In genomic region chr10:35043796-35044344, GRCh38 we compare ENCODE assay signal across 27 cellular contexts. TPM values are rescaled to one million over a fixed set of nuclear protein-coding genes. Genes with fewer than 3 reads are reported as not detected.
DNase-seq lines count a peak whose midpoint lies in the region; ATAC-seq, FAIRE-seq and TF ChIP-seq lines count a peak whose summit lies in the region.
"Had no signal": no experiment of that assay in that cellular context is flagged by ENCODE, and none has a peak within 500 bp of the region (broad histone marks: within the 10 kb centered on the region; RNA-seq: fewer than 3 reads in every experiment).

No MANE protein-coding gene starts in this region.

- TSS peak; percentile 5 for BruUV-seq in Caco-2 (replicated peaks; lab: Mats Ljungman, UMichigan)

- intact Hi-C loops in Caco-2 (cut with micrococcal nuclease; ENCODE audit: unreplicated experiment) = no loop called here
- intact Hi-C loops in CD4-positive, alpha-beta memory T cell (cut with micrococcal nuclease) = no loop called here
- intact Hi-C loops in testis (cut with DNase I; ENCODE audit: low total_unique reads) = no loop called here

- no peaks in the 10 kb centered on the region for H3K4me1 ChIP-seq in Caco-2
- H3K4me1 ChIP-seq in CD4-positive, alpha-beta memory T cell (ENCODE audit: insufficient read depth, low read length) = no peaks in the 10 kb centered on the region
- H3K4me1 ChIP-seq in testis = no peaks in the 10 kb centered on the region
- H3K4me1 ChIP-seq: psoas muscle, tibial artery had no signal

- peaks cover 9% of the 10 kb centered on the region for H3K4me1 Mint-ChIP-seq in Caco-2 (ENCODE audit: low read depth, unreplicated experiment)
- peaks cover 4 to 6% (median 5%) of the 10 kb centered on the region in 4 donors for H3K4me1 Mint-ChIP-seq in CD4-positive, alpha-beta memory T cell

- peak; percentile 43 for FAIRE-seq in islet of Langerhans (lab: Jason Lieb, UNC)

- H3K27me3 ChIP-seq in Caco-2 (replicated peaks; ENCODE audit: control insufficient read depth, insufficient read depth, low read length) = no peaks in the 10 kb centered on the region
- H3K27me3 ChIP-seq in CD4-positive, alpha-beta memory T cell (ENCODE audit: insufficient read depth, low read length) = no peaks in the 10 kb centered on the region
- H3K27me3 ChIP-seq in testis = no peaks in the 10 kb centered on the region
- H3K27me3 ChIP-seq: left lung, neutrophil, tibial artery had no signal

- peaks cover 39% of the 10 kb centered on the region for H3K36me3 Mint-ChIP-seq in Caco-2 (ENCODE audit: insufficient read depth, unreplicated experiment)
- H3K36me3 Mint-ChIP-seq in CD4-positive, alpha-beta memory T cell = peaks cover 57 to 77% of the 10 kb centered on the region in 2 donors

- WGBS in testis, 2 donors = 94 to 95% methylated on average over 4 of the region's 4 CpGs

- H3K9me3 Mint-ChIP-seq in Caco-2 (ENCODE audit: unreplicated experiment) = no peaks in the 10 kb centered on the region
- H3K9me3 Mint-ChIP-seq in CD4-positive, alpha-beta memory T cell = no peaks in the 10 kb centered on the region
- H3K9me3 Mint-ChIP-seq: CD8-positive, alpha-beta memory T cell; H9; immature natural killer cell had no signal

- CTCF ChIA-PET in Caco-2 (lab: Charles Lee) = no interaction called here
- CTCF ChIA-PET in CD4-positive, alpha-beta memory T cell (lab: Charles Lee; ENCODE audit: partially characterized antibody) = interaction anchor here (1.6 kb wide), 1 partner anchor 17 kb away, joined by 5 read pairs; no protein-coding TSS in a partner anchor

- H3K36me3 ChIP-seq in Caco-2 (ENCODE audit: control insufficient read depth, insufficient read depth, low read length) = 0 out of 2 replicates have a peak, but pooled peaks cover 3% of the 10 kb centered on the region
- H3K36me3 ChIP-seq in CD4-positive, alpha-beta memory T cell (ENCODE audit: insufficient read depth, low read length) = peaks cover 16% of the 10 kb centered on the region
- H3K36me3 ChIP-seq in testis (ENCODE audit: low read depth, missing control alignments) = no peaks in the 10 kb centered on the region

- no peak for TF ChIP-seq CTCF in Caco-2 (IDR thresholded peaks at IDR 0.05; ENCODE audit: insufficient read depth in 1 of 2, low read depth in 1 of 2, low read length in 1 of 2, severe bottlenecking in 1 of 2, unreplicated experiment in 1 of 2)
- no peak for TF ChIP-seq CTCF in astrocyte of the cerebellum (IDR thresholded peaks at IDR 0.05; ENCODE audit: low read depth, low read length, missing control alignments)
- no peak for TF ChIP-seq CTCF in testis (IDR thresholded peaks at IDR 0.05)

- H3K27me3 Mint-ChIP-seq in Caco-2 (ENCODE audit: insufficient read depth, unreplicated experiment) = no peaks in the 10 kb centered on the region
- H3K27me3 Mint-ChIP-seq in CD4-positive, alpha-beta memory T cell = no peaks in the 10 kb centered on the region
- H3K27me3 Mint-ChIP-seq: CD8-positive, alpha-beta memory T cell had no signal

- POLR2A ChIA-PET in Caco-2 (lab: Charles Lee) = no interaction called here
- POLR2A ChIA-PET in CD4-positive, alpha-beta memory T cell (lab: Charles Lee; ENCODE audit: partially characterized antibody) = no interaction called here

- H3K9me3 ChIP-seq in Caco-2 (no peaks in the 10 kb centered on the region), testis (no peaks in the 10 kb centered on the region)
- H3K9me3 ChIP-seq in CD4-positive, alpha-beta memory T cell (ENCODE audit: control insufficient read depth in 1 of 2, low read length in 2 of 2) = no peaks in the 10 kb centered on the region
- H3K9me3 ChIP-seq: left lung, neutrophil, psoas muscle, tibial artery had no signal

- no peak overlapping the region for H3K27ac Mint-ChIP-seq in Caco-2 (ENCODE audit: unreplicated experiment)
- H3K27ac Mint-ChIP-seq in CD4-positive, alpha-beta memory T cell = no peak overlapping the region

- in situ Hi-C loops in astrocyte of the cerebellum (cut with HindIII; ENCODE audit: low sequenced_read_pairs) = no loop called here

- H3K4me3 ChIP-seq in Caco-2 (ENCODE audit: low read depth, low read length) (no peak overlapping the region), astrocyte of the cerebellum (ENCODE audit: low read depth, low read length) (no peak overlapping the region), testis (no peak overlapping the region)
- no peak overlapping the region for H3K4me3 ChIP-seq in CD4-positive, alpha-beta memory T cell (ENCODE audit: low read length in 2 of 2)
- H3K4me3 ChIP-seq: left lung, psoas muscle, tibial artery had no signal

- H3K27ac ChIP-seq in CD4-positive, alpha-beta memory T cell (ENCODE audit: low read depth, low read length) = no peak overlapping the region
- no peak overlapping the region for H3K27ac ChIP-seq in testis
- H3K27ac ChIP-seq: left lung, neutrophil, psoas muscle, tibial artery, VCaP had no signal

- no peak for TF ChIP-seq POLR2A in testis (IDR thresholded peaks at IDR 0.05)

- no peak for DNase-seq in Caco-2
- DNase-seq in HT1080 (ENCODE audit: low read depth) = peak; percentile 50
- DNase-seq in astrocyte of the cerebellum (ENCODE audit: low read depth) = peak; percentile 34
- DNase-seq in epidermal melanocyte (ENCODE audit: insufficient read length, low spot score) = no peak
- no peak for DNase-seq in CD4-positive, alpha-beta memory T cell
- DNase-seq in testis = no peak
- DNase-seq: activated CD4-positive, alpha-beta T cell treated with anti-CD3 and anti-CD28 coated beads for 48 hours; activated CD8-positive, alpha-beta memory T cell treated with anti-CD3 and anti-CD28 coated beads for 24 hours; activated gamma-delta T cell treated with Interleukin-2 at 50 U/mL for 16 hours; CD8-positive, alpha-beta memory T cell; foreskin melanocyte; H9; hippocampal formation; immature natural killer cell; left lung; NCI-H1694; NCI-H446 treated with DMSO at 0.1 percent for 48 hours; NCI-H82; psoas muscle; stimulated activated CD4-positive, alpha-beta T cell treated with anti-CD3 and anti-CD28 coated beads, Interleukin-15, amount 100 ng/mL, for 24 hours; stimulated activated naive CD8-positive, alpha-beta T cell treated with anti-CD3 and anti-CD28 coated beads, Interleukin-15, Interleukin-2, amounts not matched to agents 100 U/mL and 50 U/mL, for 24 hours; tibial artery had no signal

- H3K4me3 Mint-ChIP-seq in Caco-2 (ENCODE audit: unreplicated experiment) = no peak overlapping the region
- H3K4me3 Mint-ChIP-seq in CD4-positive, alpha-beta memory T cell = no peak overlapping the region
- H3K4me3 Mint-ChIP-seq: CD8-positive, alpha-beta memory T cell; H9; immature natural killer cell had no signal

- ATAC-seq in GM21529 (IDR thresholded peaks at IDR 0.05; ENCODE audit: unreplicated experiment) = no peak
- ATAC-seq: esophagus mucosa; left lung; psoas muscle; stimulated activated naive CD8-positive, alpha-beta T cell treated with anti-CD3 and anti-CD28 coated beads, Interleukin-15, Interleukin-2, amounts not matched to agents 100 U/mL and 50 U/mL, for 24 hours had no signal

RNA-seq across cellular contexts. Expression of gene CUL2, which starts 46.3 kb away (rescaled TPM):
- total RNA-seq in Caco-2 (2022) (66.8 and 68.0 TPM in 2 replicates), testis (10 to 100 TPM; 37.6 to 43.8 TPM)
- total RNA-seq in HT1080 (2014; rRNA removed; shearing (Covaris generic)) = 39.6 and 41.4 TPM in 2 replicates
- 44.6 and 53.8 TPM in 2 replicates for polyA plus RNA-seq in HT1080 (2015; cell fraction: cytosol; rRNA removed)
- 82.6 and 103 TPM in 2 replicates for polyA plus RNA-seq in HT1080 (2015; cell fraction: nucleus; rRNA removed)
- total RNA-seq in CD4-positive, alpha-beta memory T cell = 10 to 100 TPM; 34.6 to 37.8 TPM
- polyA plus RNA-seq in CD4-positive, alpha-beta memory T cell = 10 to 100 TPM; 22.8 to 28.3 TPM
- 47.0 TPM for polyA plus RNA-seq in testis (ENCODE audit: insufficient read depth, low read depth, low replicate concordance)

Comparison
In these comparisons a context has a peak if more than half of its experiments do, and no peak if none do; other contexts are left out.
1. DNase-seq: peak in HT1080 (single experiment) and astrocyte of the cerebellum (single experiment); none in Caco-2 (0 of 2), epidermal melanocyte (single experiment), CD4-positive, alpha-beta memory T cell (0 of 5) and testis (single experiment).